In the genomic region with DNA sequence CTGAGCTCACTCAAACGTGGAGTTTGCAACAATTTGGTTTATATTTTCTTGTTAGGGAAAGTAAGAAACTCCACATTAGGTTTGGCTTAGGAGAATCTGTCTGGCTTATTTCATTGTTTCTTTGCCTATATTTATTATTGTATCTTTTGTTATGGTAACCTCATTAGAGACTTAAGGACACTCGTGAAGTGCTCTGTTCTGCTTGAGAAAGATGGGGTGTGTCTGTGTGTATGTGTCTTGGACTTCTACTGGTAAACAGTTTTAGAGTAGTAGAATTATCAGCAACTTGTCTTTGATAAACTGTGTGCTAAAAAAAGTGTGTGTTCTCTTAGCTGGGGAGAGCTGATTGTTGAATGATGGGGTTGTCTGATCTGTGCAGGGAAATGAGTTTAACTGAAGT, we compare ENCODE assay signal across 29 cellular contexts.
"Had no signal": no experiment of that assay in that cellular context is flagged by ENCODE, and none has a peak within 500 bp of the region (broad histone marks: within the 10 kb centered on the region; RNA-seq: fewer than 3 reads in every experiment).

No MANE protein-coding gene starts in this region.

- H3K27me3 Mint-ChIP-seq: activated CD4-positive, alpha-beta memory T cell treated with anti-CD3 and anti-CD28 coated beads for 36 hours; activated CD4-positive, alpha-beta T cell treated with anti-CD3 and anti-CD28 coated beads, Interleukin-2, amount 10 ng/mL, durations not matched to agents 24 days and 14 days; activated CD8-positive, alpha-beta memory T cell treated with anti-CD3 and anti-CD28 coated beads, Interleukin-2, amount 10 ng/mL, durations not matched to agents 7 days and 5 days; activated naive CD4-positive, alpha-beta T cell treated with anti-CD3 and anti-CD28 coated beads, Interleukin-2, amount 10 ng/mL, durations not matched to agents 7 days and 5 days; activated naive CD8-positive, alpha-beta T cell treated with anti-CD3 and anti-CD28 coated beads, Interleukin-2, amount 10 ng/mL, durations not matched to agents 7 days and 5 days; effector memory CD8-positive, alpha-beta T cell had no signal

- H3K4me3 Mint-ChIP-seq: activated CD4-positive, alpha-beta memory T cell treated with anti-CD3 and anti-CD28 coated beads for 36 hours; activated CD4-positive, alpha-beta T cell treated with anti-CD3 and anti-CD28 coated beads for 36 hours; activated CD4-positive, alpha-beta T cell treated with anti-CD3 and anti-CD28 coated beads, Interleukin-2, amount 10 ng/mL, durations not matched to agents 24 days and 14 days; activated CD8-positive, alpha-beta memory T cell treated with anti-CD3 and anti-CD28 coated beads, Interleukin-2, amount 10 ng/mL, durations not matched to agents 7 days and 5 days; activated CD8-positive, alpha-beta T cell treated with anti-CD3 and anti-CD28 coated beads, Interleukin-2, amount 10 ng/mL, durations not matched to agents 7 days and 5 days; activated naive CD4-positive, alpha-beta T cell treated with anti-CD3 and anti-CD28 coated beads, Interleukin-2, amount 10 ng/mL, durations not matched to agents 7 days and 5 days; activated naive CD8-positive, alpha-beta T cell treated with anti-CD3 and anti-CD28 coated beads, Interleukin-2, amount 10 ng/mL, durations not matched to agents 7 days and 5 days; effector memory CD8-positive, alpha-beta T cell had no signal

- ATAC-seq: activated CD4-positive, alpha-beta T cell treated with anti-CD3 and anti-CD28 coated beads for 36 hours; activated CD8-positive, alpha-beta memory T cell treated with anti-CD3 and anti-CD28 coated beads, Interleukin-2, amount 10 ng/mL, durations not matched to agents 7 days and 5 days; activated CD8-positive, alpha-beta T cell treated with anti-CD3 and anti-CD28 coated beads, Interleukin-2, amount 10 ng/mL, durations not matched to agents 7 days and 5 days; activated naive CD4-positive, alpha-beta T cell treated with anti-CD3 and anti-CD28 coated beads, Interleukin-2, amount 50 U/mL, for 72 hours; effector memory CD8-positive, alpha-beta T cell; gastroesophageal sphincter had no signal

- H3K4me1 Mint-ChIP-seq: activated CD4-positive, alpha-beta T cell treated with anti-CD3 and anti-CD28 coated beads for 36 hours; activated CD4-positive, alpha-beta T cell treated with anti-CD3 and anti-CD28 coated beads, Interleukin-2, amount 10 ng/mL, durations not matched to agents 24 days and 14 days; activated CD8-positive, alpha-beta memory T cell treated with anti-CD3 and anti-CD28 coated beads, Interleukin-2, amount 10 ng/mL, durations not matched to agents 7 days and 5 days; activated naive CD4-positive, alpha-beta T cell treated with anti-CD3 and anti-CD28 coated beads, Interleukin-2, amount 10 ng/mL, durations not matched to agents 7 days and 5 days; activated naive CD8-positive, alpha-beta T cell treated with anti-CD3 and anti-CD28 coated beads, Interleukin-2, amount 10 ng/mL, durations not matched to agents 7 days and 5 days had no signal

- FAIRE-seq: bronchial epithelial cell, colon had no signal

- H3K4me3 ChIP-seq: ascending aorta, esophagus muscularis mucosa, gastroesophageal sphincter had no signal

- H3K27ac ChIP-seq: ascending aorta, brain microvascular endothelial cell, esophagus muscularis mucosa, gastroesophageal sphincter had no signal

- H3K36me3 ChIP-seq: ascending aorta, brain microvascular endothelial cell, esophagus muscularis mucosa, gastroesophageal sphincter had no signal

- H3K9me3 ChIP-seq: ascending aorta, esophagus muscularis mucosa, gastroesophageal sphincter had no signal

- H3K36me3 Mint-ChIP-seq: activated CD4-positive, alpha-beta memory T cell treated with anti-CD3 and anti-CD28 coated beads for 36 hours; activated CD8-positive, alpha-beta memory T cell treated with anti-CD3 and anti-CD28 coated beads, Interleukin-2, amount 10 ng/mL, durations not matched to agents 7 days and 5 days; activated naive CD4-positive, alpha-beta T cell treated with anti-CD3 and anti-CD28 coated beads, Interleukin-2, amount 10 ng/mL, durations not matched to agents 7 days and 5 days; activated naive CD4-positive, alpha-beta T cell treated with anti-CD3 and anti-CD28 coated beads, Interleukin-2, amount 50 U/mL, for 72 hours; activated naive CD8-positive, alpha-beta T cell treated with anti-CD3 and anti-CD28 coated beads, Interleukin-2, amount 10 ng/mL, durations not matched to agents 7 days and 5 days had no signal

- H3K27ac Mint-ChIP-seq: activated CD4-positive, alpha-beta memory T cell treated with anti-CD3 and anti-CD28 coated beads for 36 hours; activated CD4-positive, alpha-beta T cell treated with anti-CD3 and anti-CD28 coated beads for 36 hours; activated CD4-positive, alpha-beta T cell treated with anti-CD3 and anti-CD28 coated beads, Interleukin-2, amount 10 ng/mL, durations not matched to agents 24 days and 14 days; activated CD8-positive, alpha-beta memory T cell treated with anti-CD3 and anti-CD28 coated beads, Interleukin-2, amount 10 ng/mL, durations not matched to agents 7 days and 5 days; activated CD8-positive, alpha-beta T cell treated with anti-CD3 and anti-CD28 coated beads, Interleukin-2, amount 10 ng/mL, durations not matched to agents 7 days and 5 days; activated naive CD4-positive, alpha-beta T cell treated with anti-CD3 and anti-CD28 coated beads, Interleukin-2, amount 10 ng/mL, durations not matched to agents 7 days and 5 days; activated naive CD4-positive, alpha-beta T cell treated with anti-CD3 and anti-CD28 coated beads, Interleukin-2, amount 50 U/mL, for 72 hours; activated naive CD8-positive, alpha-beta T cell treated with anti-CD3 and anti-CD28 coated beads, Interleukin-2, amount 10 ng/mL, durations not matched to agents 7 days and 5 days; effector memory CD8-positive, alpha-beta T cell had no signal

- DNase-seq: activated CD4-positive, alpha-beta memory T cell treated with anti-CD3 and anti-CD28 coated beads for 36 hours; activated CD4-positive, alpha-beta T cell treated with anti-CD3 and anti-CD28 coated beads for 36 hours; activated CD4-positive, alpha-beta T cell treated with anti-CD3 and anti-CD28 coated beads, Interleukin-2, amount 10 ng/mL, durations not matched to agents 24 days and 14 days; activated CD4-positive, CD25-positive, alpha-beta regulatory T cell; activated CD4-positive, CD25-positive, alpha-beta regulatory T cell treated with anti-CD3 and anti-CD28 coated beads, Interleukin-2, amount 50 U/mL, for 72 hours; activated CD8-positive, alpha-beta memory T cell treated with anti-CD3 and anti-CD28 coated beads, Interleukin-2, amount 10 ng/mL, durations not matched to agents 7 days and 5 days; activated CD8-positive, alpha-beta memory T cell treated with anti-CD3 and anti-CD28 coated beads, Interleukin-2, amount 50 U/mL, for 4 hours; activated CD8-positive, alpha-beta T cell treated with anti-CD3 and anti-CD28 coated beads, Interleukin-2, amount 10 ng/mL, durations not matched to agents 7 days and 5 days; activated gamma-delta T cell; activated naive CD4-positive, alpha-beta T cell; activated naive CD4-positive, alpha-beta T cell treated with anti-CD3 and anti-CD28 coated beads, Interleukin-2, amount 10 ng/mL, durations not matched to agents 7 days and 5 days; activated naive CD8-positive, alpha-beta T cell treated with anti-CD3 and anti-CD28 coated beads, Interleukin-2, amount 10 ng/mL, durations not matched to agents 7 days and 5 days; activated T-cell treated with anti-CD3 and anti-CD28 coated beads, Interleukin-2, amount 50 U/mL, for 1 hour; activated T-cell treated with anti-CD3 and anti-CD28 coated beads, Interleukin-2, amount 50 U/mL, for 48 hours; brain microvascular endothelial cell; caudate nucleus; cortex of kidney; dermis blood vessel endothelial cell; effector CD4-positive, alpha-beta T cell; effector memory CD8-positive, alpha-beta T cell; erythroblast; foreskin melanocyte; T-helper 2 cell had no signal

- H3K27me3 ChIP-seq: ascending aorta, brain microvascular endothelial cell, esophagus muscularis mucosa, gastroesophageal sphincter had no signal

- H3K9me3 Mint-ChIP-seq: activated CD4-positive, alpha-beta T cell treated with anti-CD3 and anti-CD28 coated beads, Interleukin-2, amount 10 ng/mL, durations not matched to agents 24 days and 14 days; activated naive CD4-positive, alpha-beta T cell treated with anti-CD3 and anti-CD28 coated beads, Interleukin-2, amount 10 ng/mL, durations not matched to agents 7 days and 5 days; activated naive CD4-positive, alpha-beta T cell treated with anti-CD3 and anti-CD28 coated beads, Interleukin-2, amount 50 U/mL, for 72 hours had no signal
